ENCODE assay signal across 2 cellular contexts in genomic region chr22:29975494-29975893, GRCh38.
TF ChIP-seq lines count a peak whose summit lies in the region.

No MANE protein-coding gene starts in this region.

TF ChIP-seq in HepG2, 621 proteins besides CTCF, POLR2A, EP300 and RAD21:
- peak; percentile 11; the same call in 1 of the 2 replicates for TF ChIP-seq ZBTB33 (CRISPR knock-in tag; IDR thresholded peaks at IDR 0.05)
- no peak for TF ChIP-seq ZBTB38 (CRISPR knock-in tag; IDR thresholded peaks at IDR 0.05)
- no peak for TF ChIP-seq HOXA9 (CRISPR knock-in tag; IDR thresholded peaks at IDR 0.05; ENCODE audit: borderline replicate concordance)
- TF ChIP-seq FOXC1 (CRISPR knock-in tag; IDR thresholded peaks at IDR 0.05; ENCODE audit: borderline replicate concordance), result no peak
- TF ChIP-seq ZNF547 (CRISPR knock-in tag; IDR thresholded peaks at IDR 0.05), result no peak

TF ChIP-seq in H1, 55 proteins besides CTCF, POLR2A, EP300 and RAD21:
- TF ChIP-seq CEBPB (IDR thresholded peaks at IDR 0.05; ENCODE audit: low read depth, low read length), result peak; percentile 14; the same call in 1 of the 2 replicates
- TF ChIP-seq TBP (IDR thresholded peaks at IDR 0.05; ENCODE audit: low read depth, low read length), result no peak
TF ChIP-seq in H1: peak in this region for 1.
